In the genomic region with DNA sequence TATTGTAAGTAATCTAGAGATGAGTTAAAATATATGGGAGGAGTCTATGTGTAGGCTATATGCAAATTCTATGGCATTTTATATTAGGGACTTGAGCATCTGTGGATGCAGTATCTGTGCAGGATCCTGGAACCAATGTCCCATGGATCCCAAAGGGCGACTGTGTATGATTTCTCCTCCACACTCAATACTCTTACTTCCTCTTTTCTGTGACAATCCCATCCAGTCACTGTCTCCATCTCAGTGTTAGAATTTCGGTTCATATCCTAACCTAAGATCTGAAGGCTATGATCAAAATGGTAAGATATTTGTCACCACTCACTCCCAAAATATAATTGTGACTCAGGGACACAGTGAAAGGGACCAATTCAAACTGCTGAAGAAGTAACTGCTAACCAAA, we compare ENCODE assay signal across 17 cellular contexts.
"Had no signal": no experiment of that assay in that cellular context is flagged by ENCODE, and none has a peak within 500 bp of the region (broad histone marks: within the 10 kb centered on the region; RNA-seq: fewer than 3 reads in every experiment).

No MANE protein-coding gene starts in this region.

- DNase-seq: effector CD8-positive, alpha-beta T cell; foreskin melanocyte; head of caudate nucleus; kidney; left cardiac atrium; left ventricle myocardium inferior; lower lobe of right lung; mesenchymal stem cell; midbrain; nucleus accumbens; ovary; right cardiac atrium; small intestine; stimulated activated CD4-positive, alpha-beta T cell treated with anti-CD3 and anti-CD28 coated beads, Interleukin-12 subunit alpha, Interleukin-12 subunit beta, amount 100 ng/mL, for 4 hours; stimulated activated naive CD4-positive, alpha-beta T cell had no signal

- H3K36me3 Mint-ChIP-seq: natural killer cell treated with Interleukin-12 subunit alpha and Interleukin-12 subunit beta and Interleukin-15 and Interleukin-18, amount 100 ng/mL, for 72 hours; neural progenitor cell had no signal

- ATAC-seq: lower lobe of right lung; natural killer cell treated with Interleukin-12 subunit alpha and Interleukin-12 subunit beta and Interleukin-15 and Interleukin-18, amount 100 ng/mL, for 72 hours had no signal

- H3K4me3 Mint-ChIP-seq: natural killer cell treated with Interleukin-12 subunit alpha and Interleukin-12 subunit beta and Interleukin-15 and Interleukin-18, amount 100 ng/mL, for 72 hours; neural progenitor cell had no signal

- H3K9me3 Mint-ChIP-seq: natural killer cell treated with Interleukin-12 subunit alpha and Interleukin-12 subunit beta and Interleukin-15 and Interleukin-18, amount 100 ng/mL, for 72 hours had no signal

- H3K27ac Mint-ChIP-seq: natural killer cell treated with Interleukin-12 subunit alpha and Interleukin-12 subunit beta and Interleukin-15 and Interleukin-18, amount 100 ng/mL, for 72 hours; neural progenitor cell had no signal

- H3K4me1 Mint-ChIP-seq: neural progenitor cell had no signal
